In the genomic region with DNA sequence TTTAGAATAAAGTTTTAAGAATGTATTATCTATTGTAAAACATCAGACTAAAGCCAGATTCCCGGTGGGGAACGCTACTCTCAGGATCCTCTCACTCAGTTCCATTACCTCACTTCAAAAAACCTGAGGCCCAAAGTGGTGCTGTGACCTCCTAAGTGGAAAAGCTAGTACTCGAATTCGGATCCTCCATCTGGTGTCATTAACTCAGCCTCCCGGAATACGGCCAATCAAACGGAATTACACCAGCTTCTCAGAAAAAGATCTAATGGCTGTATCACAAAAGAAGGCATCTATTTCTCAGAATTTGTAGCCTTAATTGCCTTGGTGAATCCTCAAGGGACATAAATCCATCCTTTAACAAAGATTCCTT, we compare ENCODE assay signal across 8 cellular contexts. TPM values are rescaled to one million over a fixed set of nuclear protein-coding genes. Genes with fewer than 3 reads are reported as not detected.
DNase-seq lines count a peak whose midpoint lies in the region; ATAC-seq and TF ChIP-seq lines count a peak whose summit lies in the region.

No MANE protein-coding gene starts in this region.

- intact Hi-C loops in activated T-helper 1 cell treated with anti-CD3 and anti-CD28 coated beads, Interleukin-12 subunit alpha, Interleukin-12 subunit beta, Interleukin-2, Interleukin-4 antibody, amounts not matched to agents 30 ng/mL and 10 ng/mL and 1 ng/mL, durations not matched to agents 14 hours and 24 hours and 36 hours (cut with micrococcal nuclease): no loop called here

- no peaks in the 10 kb centered on the region for H3K9me3 Mint-ChIP-seq in GM23338
- no peaks in the 10 kb centered on the region for H3K9me3 Mint-ChIP-seq in activated T-helper 1 cell treated with anti-CD3 and anti-CD28 coated beads, Interleukin-12 subunit alpha, Interleukin-12 subunit beta, Interleukin-2, Interleukin-4 antibody, amounts not matched to agents 30 ng/mL and 10 ng/mL and 1 ng/mL, durations not matched to agents 14 hours and 24 hours and 36 hours
- H3K9me3 Mint-ChIP-seq in stimulated activated naive B cell treated with anti-CD40 and anti-IgM and Interleukin-4, amounts not matched to agents 10 μg/mL and 1 μg/mL and 100 μg/mL, for 72 hours: no peaks in the 10 kb centered on the region

- peak overlapping the region; percentile 98 for H2AFZ ChIP-seq in GM23338

- no peaks in the 10 kb centered on the region for H3K9me2 ChIP-seq in GM23338 (ENCODE audit: insufficient read depth)

- no peaks in the 10 kb centered on the region for H3K36me3 Mint-ChIP-seq in GM23338 (ENCODE audit: low read depth)
- peaks cover 23% of the 10 kb centered on the region for H3K36me3 Mint-ChIP-seq in activated T-helper 1 cell treated with anti-CD3 and anti-CD28 coated beads, Interleukin-12 subunit alpha, Interleukin-12 subunit beta, Interleukin-2, Interleukin-4 antibody, amounts not matched to agents 30 ng/mL and 10 ng/mL and 1 ng/mL, durations not matched to agents 14 hours and 24 hours and 36 hours (ENCODE audit: low read depth)
- H3K36me3 Mint-ChIP-seq in stimulated activated naive B cell treated with anti-CD40 and anti-IgM and Interleukin-4, amounts not matched to agents 10 μg/mL and 1 μg/mL and 100 μg/mL, for 72 hours: peaks cover 7 to 19% of the 10 kb centered on the region in 2 donors

- H3K4me1 Mint-ChIP-seq in GM23338: peaks cover 12% of the 10 kb centered on the region; the same call in 2 of the 3 replicates
- peaks cover 41% of the 10 kb centered on the region for H3K4me1 Mint-ChIP-seq in activated T-helper 1 cell treated with anti-CD3 and anti-CD28 coated beads, Interleukin-12 subunit alpha, Interleukin-12 subunit beta, Interleukin-2, Interleukin-4 antibody, amounts not matched to agents 30 ng/mL and 10 ng/mL and 1 ng/mL, durations not matched to agents 14 hours and 24 hours and 36 hours (ENCODE audit: low read depth)
- H3K4me1 Mint-ChIP-seq in stimulated activated naive B cell treated with anti-CD40 and anti-IgM and Interleukin-4, amounts not matched to agents 10 μg/mL and 1 μg/mL and 100 μg/mL, for 72 hours: peaks cover 17 to 41% of the 10 kb centered on the region in 2 donors

- TF ChIP-seq POLR2A in GM18505 (IDR thresholded peaks at IDR 0.05; ENCODE audit: borderline replicate concordance, extremely low read depth, insufficient read depth, insufficient read length): no peak

- DNase-seq in BJ (ENCODE audit: low read depth) (no peak), GM23338 (ENCODE audit: low spot score) (peak; percentile 55), NCI-H226 (no peak)
- no peak for DNase-seq in activated T-helper 1 cell treated with anti-CD3 and anti-CD28 coated beads, Interleukin-12 subunit alpha, Interleukin-12 subunit beta, Interleukin-2, Interleukin-4 antibody, amounts not matched to agents 30 ng/mL and 10 ng/mL and 1 ng/mL, durations not matched to agents 14 hours and 24 hours and 36 hours (ENCODE audit: low spot score)
- DNase-seq in stimulated activated naive B cell treated with anti-CD40 and anti-IgM and Interleukin-4, amounts not matched to agents 10 μg/mL and 1 μg/mL and 100 μg/mL, for 72 hours: no peak

- H3K4me3 Mint-ChIP-seq in GM23338: peak overlapping the region; percentile 98
- peak overlapping the region; percentile 97 for H3K4me3 Mint-ChIP-seq in activated T-helper 1 cell treated with anti-CD3 and anti-CD28 coated beads, Interleukin-12 subunit alpha, Interleukin-12 subunit beta, Interleukin-2, Interleukin-4 antibody, amounts not matched to agents 30 ng/mL and 10 ng/mL and 1 ng/mL, durations not matched to agents 14 hours and 24 hours and 36 hours
- H3K4me3 Mint-ChIP-seq in stimulated activated naive B cell treated with anti-CD40 and anti-IgM and Interleukin-4, amounts not matched to agents 10 μg/mL and 1 μg/mL and 100 μg/mL, for 72 hours: peak overlapping the region; percentile 90 to 99

- H3K79me2 ChIP-seq in GM23338 (replicated peaks; ENCODE audit: insufficient read depth): peaks cover 34% of the 10 kb centered on the region

- POLR2A ChIA-PET in BJ (lab: Charles Lee): interaction anchor here (0.7 to 1.3 kb wide), 3 partner anchors 10 to 1021 kb away, joined by 3 to 7 read pairs (median 4); no protein-coding TSS in a partner anchor

- no peak overlapping the region for H3K9ac ChIP-seq in iPS-15b (ENCODE audit: low read depth, low read length)

- H3K4me1 ChIP-seq in GM23338 (ENCODE audit: insufficient read depth) (no peaks in the 10 kb centered on the region; the same call in 1 of the 2 replicates), iPS-15b (ENCODE audit: control insufficient read depth, insufficient read depth, low read length) (peaks cover 6% of the 10 kb centered on the region)

- TF ChIP-seq CTCF in BJ (IDR thresholded peaks at IDR 0.05; ENCODE audit: insufficient read depth, low read depth, low read length) (no peak), GM23338 (conservative IDR thresholded peaks at IDR 0.05; ENCODE audit: low read depth in 2 of 2) (no peak)

- H3K4me2 ChIP-seq in GM23338: peak overlapping the region; percentile 94

- ATAC-seq in GM23338 (peak; percentile 11), GM18505 (IDR thresholded peaks at IDR 0.05; ENCODE audit: unreplicated experiment) (no peak), GM18520 (IDR thresholded peaks at IDR 0.05; ENCODE audit: unreplicated experiment) (no peak)
- no peak for ATAC-seq in stimulated activated naive B cell treated with anti-CD40 and anti-IgM and Interleukin-4, amounts not matched to agents 10 μg/mL and 1 μg/mL and 100 μg/mL, for 72 hours (replicated peaks)

- H3K27me3 ChIP-seq in BJ (ENCODE audit: control insufficient read depth, insufficient read depth, low read length) (no peaks in the 10 kb centered on the region), GM23338 (ENCODE audit: insufficient read depth) (no peaks in the 10 kb centered on the region), iPS-15b (ENCODE audit: control insufficient read depth, insufficient read depth, low read length) (no peaks in the 10 kb centered on the region)

- CTCF ChIA-PET in BJ (lab: Yijun Ruan, JAX): interaction anchor here (0.9 to 3.3 kb wide), 10 partner anchors 9 to 132 kb away, joined by 3 to 14 read pairs (median 4); no protein-coding TSS in a partner anchor

- no peak overlapping the region for H3K27ac ChIP-seq in GM23338 (ENCODE audit: low read depth)

- H3K36me3 ChIP-seq in BJ (ENCODE audit: control insufficient read depth, insufficient read depth, low read length) (no peaks in the 10 kb centered on the region), GM23338 (ENCODE audit: insufficient read depth) (no peaks in the 10 kb centered on the region), iPS-15b (ENCODE audit: control insufficient read depth, insufficient read depth, low read length) (no peaks in the 10 kb centered on the region)

- no peaks in the 10 kb centered on the region for H3K9me3 ChIP-seq in iPS-15b (ENCODE audit: control insufficient read depth, insufficient read depth, low read length)

- no peaks in the 10 kb centered on the region for H3K27me3 Mint-ChIP-seq in GM23338 (ENCODE audit: insufficient read depth, low read depth, poor library complexity)
- H3K27me3 Mint-ChIP-seq in activated T-helper 1 cell treated with anti-CD3 and anti-CD28 coated beads, Interleukin-12 subunit alpha, Interleukin-12 subunit beta, Interleukin-2, Interleukin-4 antibody, amounts not matched to agents 30 ng/mL and 10 ng/mL and 1 ng/mL, durations not matched to agents 14 hours and 24 hours and 36 hours (ENCODE audit: insufficient read depth): no peaks in the 10 kb centered on the region
- no peaks in the 10 kb centered on the region for H3K27me3 Mint-ChIP-seq in stimulated activated naive B cell treated with anti-CD40 and anti-IgM and Interleukin-4, amounts not matched to agents 10 μg/mL and 1 μg/mL and 100 μg/mL, for 72 hours

- H4K20me1 ChIP-seq in GM23338 (replicated peaks; ENCODE audit: insufficient read depth): no peaks in the 10 kb centered on the region

- H3F3A ChIP-seq in GM23338 (replicated peaks; ENCODE audit: low read depth): no peaks in the 10 kb centered on the region

- H3K27ac Mint-ChIP-seq in GM23338: no peak overlapping the region
- H3K27ac Mint-ChIP-seq in activated T-helper 1 cell treated with anti-CD3 and anti-CD28 coated beads, Interleukin-12 subunit alpha, Interleukin-12 subunit beta, Interleukin-2, Interleukin-4 antibody, amounts not matched to agents 30 ng/mL and 10 ng/mL and 1 ng/mL, durations not matched to agents 14 hours and 24 hours and 36 hours: peak overlapping the region; percentile 98
- peak overlapping the region; percentile 99 for H3K27ac Mint-ChIP-seq in stimulated activated naive B cell treated with anti-CD40 and anti-IgM and Interleukin-4, amounts not matched to agents 10 μg/mL and 1 μg/mL and 100 μg/mL, for 72 hours

- H3K4me3 ChIP-seq in BJ (ENCODE audit: low read depth, low read length) (peak overlapping the region; percentile 64), GM23338 (peak overlapping the region; percentile 89), iPS-15b (ENCODE audit: low read depth, low read length) (peak overlapping the region; percentile 97)

TF ChIP-seq in GM23338, 12 proteins besides CTCF, POLR2A, EP300 and RAD21 (continues in another document):
- no peak for TF ChIP-seq EZH2 (IDR thresholded peaks at IDR 0.05; ENCODE audit: low read depth, unreplicated experiment)
- no peak for TF ChIP-seq POLR2AphosphoS5 (IDR thresholded peaks at IDR 0.05; ENCODE audit: low read depth)

RNA-seq across cellular contexts. Expression of a gene that starts 0.6 kb away (rescaled TPM):
- 19.6 and 25.5 TPM in 2 replicates for polyA plus RNA-seq in BJ (2011; rRNA removed)
- polyA minus RNA-seq in BJ (2011; rRNA and poly(A)+ RNA removed): 12.1 and 15.0 TPM in 2 replicates
- total RNA-seq in GM23338 (2014; rRNA removed; shearing (Covaris generic)): 10.8 and 17.1 TPM in 2 replicates
- 8.8 and 11.4 TPM in 2 replicates for polyA plus RNA-seq in GM23338 (2016; fragmentation: Nextera tagmentation; extraction: Ambion mirVana)
- 14.1 and 14.3 TPM in 2 replicates for total RNA-seq in activated T-helper 1 cell treated with anti-CD3 and anti-CD28 coated beads, Interleukin-12 subunit alpha, Interleukin-12 subunit beta, Interleukin-2, Interleukin-4 antibody, amounts not matched to agents 30 ng/mL and 10 ng/mL and 1 ng/mL, durations not matched to agents 14 hours and 24 hours and 36 hours

RNA-seq across cellular contexts. Expression of a gene that starts 1.1 kb away (rescaled TPM):
- polyA plus RNA-seq in BJ (2011; rRNA removed) (26.2 and 34.3 TPM in 2 replicates), GM23338 (2016; fragmentation: Nextera tagmentation; extraction: Ambion mirVana) (17.9 and 22.8 TPM in 2 replicates)
- polyA minus RNA-seq in BJ (2011; rRNA and poly(A)+ RNA removed): 13.6 and 17.0 TPM in 2 replicates
- 51.5 and 52.2 TPM in 2 replicates for total RNA-seq in GM23338 (2014; rRNA removed; shearing (Covaris generic))
- 74.3 and 81.1 TPM in 2 replicates for total RNA-seq in activated T-helper 1 cell treated with anti-CD3 and anti-CD28 coated beads, Interleukin-12 subunit alpha, Interleukin-12 subunit beta, Interleukin-2, Interleukin-4 antibody, amounts not matched to agents 30 ng/mL and 10 ng/mL and 1 ng/mL, durations not matched to agents 14 hours and 24 hours and 36 hours
